Comparison of ENCODE assay signal across 1 cellular context in genomic region chr10:12643279-12643678, GRCh38.
TF ChIP-seq lines count a peak whose summit lies in the region.

No MANE protein-coding gene starts in this region.

TF ChIP-seq in WTC11, 78 proteins besides CTCF, POLR2A, EP300 and RAD21 (continued from another document):
- TF ChIP-seq ZNF281 (CRISPR knock-in tag; IDR thresholded peaks at IDR 0.05) = no peak
- no peak for TF ChIP-seq AR (CRISPR knock-in tag; IDR thresholded peaks at IDR 0.05)
- TF ChIP-seq NR2C2 (CRISPR knock-in tag; IDR thresholded peaks at IDR 0.05) = no peak
- no peak for TF ChIP-seq SOX15 (CRISPR knock-in tag; IDR thresholded peaks at IDR 0.05)
- no peak for TF ChIP-seq ZNF671 (CRISPR knock-in tag; IDR thresholded peaks at IDR 0.05)
- no peak for TF ChIP-seq ZBTB43 (CRISPR knock-in tag; IDR thresholded peaks at IDR 0.05)
TF ChIP-seq in WTC11: peak in this region for 0.
